Comparison of ENCODE assay signal across 1 cellular context in the genomic region with DNA sequence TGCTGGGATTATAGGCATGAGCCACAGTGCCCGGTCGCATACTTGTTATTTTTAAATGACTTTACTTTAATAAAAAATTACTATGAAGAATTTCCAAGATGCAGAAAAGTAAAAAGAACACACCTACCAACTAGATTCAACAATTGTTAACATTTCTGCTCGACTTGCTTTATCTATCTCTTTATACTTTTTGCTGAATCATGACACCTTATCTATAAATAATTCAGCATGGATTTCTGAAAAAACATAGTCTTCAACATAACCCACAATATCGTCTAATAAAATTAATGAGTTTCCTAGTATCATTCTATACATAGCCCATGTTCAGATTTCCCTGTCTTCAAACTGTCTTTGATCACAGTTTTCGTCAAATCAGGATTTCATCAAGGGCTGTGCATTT.
TF ChIP-seq lines count a peak whose summit lies in the region.

No MANE protein-coding gene starts in this region.

TF ChIP-seq in SK-N-SH treated with all-trans-retinoic acid at 6 μM for 48 hours, 23 proteins besides CTCF, POLR2A, EP300 and RAD21 (continued from another document):
- TF ChIP-seq, protein P1, sequence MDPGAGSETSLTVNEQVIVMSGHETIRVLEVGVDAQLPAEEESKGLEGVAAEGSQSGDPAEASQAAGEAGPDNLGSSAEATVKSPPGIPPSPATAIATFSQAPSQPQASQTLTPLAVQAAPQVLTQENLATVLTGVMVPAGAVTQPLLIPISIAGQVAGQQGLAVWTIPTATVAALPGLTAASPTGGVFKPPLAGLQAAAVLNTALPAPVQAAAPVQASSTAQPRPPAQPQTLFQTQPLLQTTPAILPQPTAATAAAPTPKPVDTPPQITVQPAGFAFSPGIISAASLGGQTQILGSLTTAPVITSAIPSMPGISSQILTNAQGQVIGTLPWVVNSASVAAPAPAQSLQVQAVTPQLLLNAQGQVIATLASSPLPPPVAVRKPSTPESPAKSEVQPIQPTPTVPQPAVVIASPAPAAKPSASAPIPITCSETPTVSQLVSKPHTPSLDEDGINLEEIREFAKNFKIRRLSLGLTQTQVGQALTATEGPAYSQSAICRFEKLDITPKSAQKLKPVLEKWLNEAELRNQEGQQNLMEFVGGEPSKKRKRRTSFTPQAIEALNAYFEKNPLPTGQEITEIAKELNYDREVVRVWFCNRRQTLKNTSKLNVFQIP (CRISPR knock-in tag; IDR thresholded peaks at IDR 0.05; ENCODE audit: borderline replicate concordance, low read depth), result no peak
- TF ChIP-seq, protein P2, sequence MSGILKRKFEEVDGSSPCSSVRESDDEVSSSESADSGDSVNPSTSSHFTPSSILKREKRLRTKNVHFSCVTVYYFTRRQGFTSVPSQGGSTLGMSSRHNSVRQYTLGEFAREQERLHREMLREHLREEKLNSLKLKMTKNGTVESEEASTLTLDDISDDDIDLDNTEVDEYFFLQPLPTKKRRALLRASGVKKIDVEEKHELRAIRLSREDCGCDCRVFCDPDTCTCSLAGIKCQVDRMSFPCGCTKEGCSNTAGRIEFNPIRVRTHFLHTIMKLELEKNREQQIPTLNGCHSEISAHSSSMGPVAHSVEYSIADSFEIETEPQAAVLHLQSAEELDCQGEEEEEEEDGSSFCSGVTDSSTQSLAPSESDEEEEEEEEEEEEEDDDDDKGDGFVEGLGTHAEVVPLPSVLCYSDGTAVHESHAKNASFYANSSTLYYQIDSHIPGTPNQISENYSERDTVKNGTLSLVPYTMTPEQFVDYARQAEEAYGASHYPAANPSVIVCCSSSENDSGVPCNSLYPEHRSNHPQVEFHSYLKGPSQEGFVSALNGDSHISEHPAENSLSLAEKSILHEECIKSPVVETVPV (CRISPR knock-in tag; IDR thresholded peaks at IDR 0.05), result no peak
- TF ChIP-seq, protein P3, sequence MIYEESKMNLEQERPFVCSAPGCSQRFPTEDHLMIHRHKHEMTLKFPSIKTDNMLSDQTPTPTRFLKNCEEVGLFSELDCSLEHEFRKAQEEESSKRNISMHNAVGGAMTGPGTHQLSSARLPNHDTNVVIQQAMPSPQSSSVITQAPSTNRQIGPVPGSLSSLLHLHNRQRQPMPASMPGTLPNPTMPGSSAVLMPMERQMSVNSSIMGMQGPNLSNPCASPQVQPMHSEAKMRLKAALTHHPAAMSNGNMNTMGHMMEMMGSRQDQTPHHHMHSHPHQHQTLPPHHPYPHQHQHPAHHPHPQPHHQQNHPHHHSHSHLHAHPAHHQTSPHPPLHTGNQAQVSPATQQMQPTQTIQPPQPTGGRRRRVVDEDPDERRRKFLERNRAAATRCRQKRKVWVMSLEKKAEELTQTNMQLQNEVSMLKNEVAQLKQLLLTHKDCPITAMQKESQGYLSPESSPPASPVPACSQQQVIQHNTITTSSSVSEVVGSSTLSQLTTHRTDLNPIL (CRISPR knock-in tag; IDR thresholded peaks at IDR 0.05; ENCODE audit: low read depth), result no peak
- TF ChIP-seq TOX (CRISPR knock-in tag; IDR thresholded peaks at IDR 0.05; ENCODE audit: borderline replicate concordance), result no peak
- TF ChIP-seq RARB (CRISPR knock-in tag; IDR thresholded peaks at IDR 0.05), result no peak
- no peak for TF ChIP-seq OSR1 (CRISPR knock-in tag; IDR thresholded peaks at IDR 0.05)
- TF ChIP-seq BACH2 (CRISPR knock-in tag; IDR thresholded peaks at IDR 0.05; ENCODE audit: borderline replicate concordance), result no peak
TF ChIP-seq in SK-N-SH treated with all-trans-retinoic acid at 6 μM for 48 hours: peak in this region for 0.
